In the genomic region with DNA sequence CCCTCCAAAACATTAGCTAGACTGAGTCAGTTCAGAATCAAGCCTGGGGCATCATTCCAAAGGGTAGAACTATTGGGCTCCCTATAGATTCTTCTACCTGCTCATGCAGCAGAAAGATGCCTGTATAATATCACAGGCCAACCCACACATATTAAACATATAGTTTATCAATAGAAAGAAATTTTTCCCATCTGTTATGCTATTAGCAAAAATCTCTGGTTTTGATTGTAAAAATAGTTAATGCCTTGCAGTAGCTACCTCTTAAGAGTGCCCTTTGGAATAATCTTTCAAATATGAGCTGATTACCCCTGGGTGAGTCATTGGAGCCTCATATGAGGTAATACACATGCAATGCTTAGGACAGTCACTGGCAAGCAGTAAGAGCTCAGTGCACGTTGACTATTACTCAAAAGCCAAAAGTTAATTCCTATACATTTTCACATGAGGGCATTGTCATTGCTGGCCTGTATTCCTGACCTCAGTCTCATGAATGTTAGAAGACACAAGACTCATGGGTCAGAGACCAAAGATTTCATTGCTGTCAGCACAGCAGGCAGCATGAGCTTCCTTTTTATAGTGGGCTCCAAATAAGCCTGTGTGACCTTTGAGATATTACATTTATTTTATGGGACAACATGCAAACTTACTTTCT, we compare ENCODE assay signal across 2 cellular contexts.
TF ChIP-seq lines count a peak whose summit lies in the region.

No MANE protein-coding gene starts in this region.

TF ChIP-seq in K562, 482 proteins besides CTCF, POLR2A, EP300 and RAD21 (continued from another document and continues in another):
- TF ChIP-seq ZNF232 (CRISPR knock-in tag; IDR thresholded peaks at IDR 0.05): no peak
- TF ChIP-seq, protein P1, sequence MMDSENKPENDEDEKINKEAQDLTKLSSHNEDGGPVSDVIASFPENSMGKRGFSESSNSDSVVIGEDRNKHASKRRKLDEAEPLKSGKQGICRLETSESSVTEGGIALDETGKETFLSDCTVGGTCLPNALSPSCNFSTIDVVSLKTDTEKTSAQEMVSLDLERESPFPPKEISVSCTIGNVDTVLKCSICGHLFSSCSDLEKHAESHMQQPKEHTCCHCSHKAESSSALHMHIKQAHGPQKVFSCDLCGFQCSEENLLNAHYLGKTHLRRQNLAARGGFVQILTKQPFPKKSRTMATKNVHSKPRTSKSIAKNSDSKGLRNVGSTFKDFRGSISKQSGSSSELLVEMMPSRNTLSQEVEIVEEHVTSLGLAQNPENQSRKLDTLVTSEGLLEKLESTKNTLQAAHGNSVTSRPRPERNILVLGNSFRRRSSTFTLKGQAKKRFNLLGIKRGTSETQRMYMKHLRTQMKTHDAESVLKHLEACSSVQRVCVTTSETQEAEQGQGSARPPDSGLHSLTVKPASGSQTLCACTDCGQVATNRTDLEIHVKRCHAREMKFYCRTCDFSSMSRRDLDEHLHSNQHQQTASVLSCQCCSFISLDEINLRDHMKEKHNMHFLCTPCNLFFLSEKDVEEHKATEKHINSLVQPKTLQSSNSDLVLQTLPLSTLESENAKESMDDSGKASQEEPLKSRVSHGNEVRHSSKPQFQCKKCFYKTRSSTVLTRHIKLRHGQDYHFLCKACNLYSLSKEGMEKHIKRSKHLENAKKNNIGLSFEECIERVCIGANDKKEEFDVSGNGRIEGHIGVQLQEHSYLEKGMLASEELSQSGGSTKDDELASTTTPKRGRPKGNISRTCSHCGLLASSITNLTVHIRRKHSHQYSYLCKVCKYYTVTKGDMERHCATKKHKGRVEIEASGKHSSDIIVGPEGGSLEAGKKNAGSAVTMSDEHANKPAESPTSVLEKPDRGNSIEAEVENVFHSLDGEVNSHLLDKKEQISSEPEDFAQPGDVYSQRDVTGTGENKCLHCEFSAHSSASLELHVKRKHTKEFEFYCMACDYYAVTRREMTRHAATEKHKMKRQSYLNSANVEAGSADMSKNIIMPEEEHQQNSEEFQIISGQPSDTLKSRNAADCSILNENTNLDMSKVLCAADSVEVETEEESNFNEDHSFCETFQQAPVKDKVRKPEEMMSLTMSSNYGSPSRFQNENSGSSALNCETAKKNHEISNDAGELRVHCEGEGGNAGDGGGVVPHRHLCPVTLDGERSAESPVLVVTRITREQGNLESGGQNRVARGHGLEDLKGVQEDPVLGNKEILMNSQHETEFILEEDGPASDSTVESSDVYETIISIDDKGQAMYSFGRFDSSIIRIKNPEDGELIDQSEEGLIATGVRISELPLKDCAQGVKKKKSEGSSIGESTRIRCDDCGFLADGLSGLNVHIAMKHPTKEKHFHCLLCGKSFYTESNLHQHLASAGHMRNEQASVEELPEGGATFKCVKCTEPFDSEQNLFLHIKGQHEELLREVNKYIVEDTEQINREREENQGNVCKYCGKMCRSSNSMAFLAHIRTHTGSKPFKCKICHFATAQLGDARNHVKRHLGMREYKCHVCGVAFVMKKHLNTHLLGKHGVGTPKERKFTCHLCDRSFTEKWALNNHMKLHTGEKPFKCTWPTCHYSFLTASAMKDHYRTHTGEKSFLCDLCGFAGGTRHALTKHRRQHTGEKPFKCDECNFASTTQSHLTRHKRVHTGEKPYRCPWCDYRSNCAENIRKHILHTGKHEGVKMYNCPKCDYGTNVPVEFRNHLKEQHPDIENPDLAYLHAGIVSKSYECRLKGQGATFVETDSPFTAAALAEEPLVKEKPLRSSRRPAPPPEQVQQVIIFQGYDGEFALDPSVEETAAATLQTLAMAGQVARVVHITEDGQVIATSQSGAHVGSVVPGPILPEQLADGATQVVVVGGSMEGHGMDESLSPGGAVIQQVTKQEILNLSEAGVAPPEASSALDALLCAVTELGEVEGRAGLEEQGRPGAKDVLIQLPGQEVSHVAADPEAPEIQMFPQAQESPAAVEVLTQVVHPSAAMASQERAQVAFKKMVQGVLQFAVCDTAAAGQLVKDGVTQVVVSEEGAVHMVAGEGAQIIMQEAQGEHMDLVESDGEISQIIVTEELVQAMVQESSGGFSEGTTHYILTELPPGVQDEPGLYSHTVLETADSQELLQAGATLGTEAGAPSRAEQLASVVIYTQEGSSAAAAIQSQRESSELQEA (IDR thresholded peaks at IDR 0.05; ENCODE audit: low read depth): no peak
- peak; percentile 60; the same call in 1 of the 2 replicates for TF ChIP-seq JUN (IDR thresholded peaks at IDR 0.05; ENCODE audit: borderline replicate concordance, low read depth, low read length)
- TF ChIP-seq JUN (CRISPR knock-in tag; IDR thresholded peaks at IDR 0.05; ENCODE audit: borderline replicate concordance): no peak
- TF ChIP-seq, protein P2, sequence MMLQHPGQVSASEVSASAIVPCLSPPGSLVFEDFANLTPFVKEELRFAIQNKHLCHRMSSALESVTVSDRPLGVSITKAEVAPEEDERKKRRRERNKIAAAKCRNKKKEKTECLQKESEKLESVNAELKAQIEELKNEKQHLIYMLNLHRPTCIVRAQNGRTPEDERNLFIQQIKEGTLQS (IDR thresholded peaks at IDR 0.05): peak; percentile 65
- TF ChIP-seq, protein P2 (CRISPR knock-in tag; conservative IDR thresholded peaks at IDR 0.05): no peak
- no peak for TF ChIP-seq ZNF316 (IDR thresholded peaks at IDR 0.05)
- no peak for TF ChIP-seq ZNF133 (CRISPR knock-in tag; IDR thresholded peaks at IDR 0.05)
- TF ChIP-seq, protein P3, sequence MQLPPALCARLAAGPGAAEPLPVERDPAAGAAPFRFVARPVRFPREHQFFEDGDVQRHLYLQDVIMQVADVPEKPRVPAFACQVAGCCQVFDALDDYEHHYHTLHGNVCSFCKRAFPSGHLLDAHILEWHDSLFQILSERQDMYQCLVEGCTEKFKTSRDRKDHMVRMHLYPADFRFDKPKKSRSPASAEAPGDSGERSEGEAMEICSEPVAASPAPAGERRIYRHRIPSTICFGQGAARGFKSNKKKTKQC (CRISPR knock-in tag; IDR thresholded peaks at IDR 0.05): no peak
- TF ChIP-seq, protein P4, sequence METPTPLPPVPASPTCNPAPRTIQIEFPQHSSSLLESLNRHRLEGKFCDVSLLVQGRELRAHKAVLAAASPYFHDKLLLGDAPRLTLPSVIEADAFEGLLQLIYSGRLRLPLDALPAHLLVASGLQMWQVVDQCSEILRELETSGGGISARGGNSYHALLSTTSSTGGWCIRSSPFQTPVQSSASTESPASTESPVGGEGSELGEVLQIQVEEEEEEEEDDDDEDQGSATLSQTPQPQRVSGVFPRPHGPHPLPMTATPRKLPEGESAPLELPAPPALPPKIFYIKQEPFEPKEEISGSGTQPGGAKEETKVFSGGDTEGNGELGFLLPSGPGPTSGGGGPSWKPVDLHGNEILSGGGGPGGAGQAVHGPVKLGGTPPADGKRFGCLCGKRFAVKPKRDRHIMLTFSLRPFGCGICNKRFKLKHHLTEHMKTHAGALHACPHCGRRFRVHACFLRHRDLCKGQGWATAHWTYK (CRISPR knock-in tag; IDR thresholded peaks at IDR 0.05): no peak
- TF ChIP-seq HLTF (IDR thresholded peaks at IDR 0.05): no peak
- TF ChIP-seq JUND (IDR thresholded peaks at IDR 0.05; ENCODE audit: borderline replicate concordance, low read depth, low read length): peak; percentile 48; the same call in 1 of the 2 replicates
- no peak for TF ChIP-seq JUND (tag; IDR thresholded peaks at IDR 0.05; ENCODE audit: borderline replicate concordance, low read depth, low read length)
- no peak for TF ChIP-seq CEBPG (CRISPR knock-in tag; IDR thresholded peaks at IDR 0.05)
- TF ChIP-seq CEBPG (tag; conservative IDR thresholded peaks at IDR 0.05 in 1 of 2, IDR thresholded peaks at IDR 0.05 in 1 of 2): peak in 1 of 2 experiments; percentile 78; a peak in 2 of 4 replicates

TF ChIP-seq in SK-N-SH, 30 proteins besides CTCF, POLR2A, EP300 and RAD21:
- TF ChIP-seq, protein P5, sequence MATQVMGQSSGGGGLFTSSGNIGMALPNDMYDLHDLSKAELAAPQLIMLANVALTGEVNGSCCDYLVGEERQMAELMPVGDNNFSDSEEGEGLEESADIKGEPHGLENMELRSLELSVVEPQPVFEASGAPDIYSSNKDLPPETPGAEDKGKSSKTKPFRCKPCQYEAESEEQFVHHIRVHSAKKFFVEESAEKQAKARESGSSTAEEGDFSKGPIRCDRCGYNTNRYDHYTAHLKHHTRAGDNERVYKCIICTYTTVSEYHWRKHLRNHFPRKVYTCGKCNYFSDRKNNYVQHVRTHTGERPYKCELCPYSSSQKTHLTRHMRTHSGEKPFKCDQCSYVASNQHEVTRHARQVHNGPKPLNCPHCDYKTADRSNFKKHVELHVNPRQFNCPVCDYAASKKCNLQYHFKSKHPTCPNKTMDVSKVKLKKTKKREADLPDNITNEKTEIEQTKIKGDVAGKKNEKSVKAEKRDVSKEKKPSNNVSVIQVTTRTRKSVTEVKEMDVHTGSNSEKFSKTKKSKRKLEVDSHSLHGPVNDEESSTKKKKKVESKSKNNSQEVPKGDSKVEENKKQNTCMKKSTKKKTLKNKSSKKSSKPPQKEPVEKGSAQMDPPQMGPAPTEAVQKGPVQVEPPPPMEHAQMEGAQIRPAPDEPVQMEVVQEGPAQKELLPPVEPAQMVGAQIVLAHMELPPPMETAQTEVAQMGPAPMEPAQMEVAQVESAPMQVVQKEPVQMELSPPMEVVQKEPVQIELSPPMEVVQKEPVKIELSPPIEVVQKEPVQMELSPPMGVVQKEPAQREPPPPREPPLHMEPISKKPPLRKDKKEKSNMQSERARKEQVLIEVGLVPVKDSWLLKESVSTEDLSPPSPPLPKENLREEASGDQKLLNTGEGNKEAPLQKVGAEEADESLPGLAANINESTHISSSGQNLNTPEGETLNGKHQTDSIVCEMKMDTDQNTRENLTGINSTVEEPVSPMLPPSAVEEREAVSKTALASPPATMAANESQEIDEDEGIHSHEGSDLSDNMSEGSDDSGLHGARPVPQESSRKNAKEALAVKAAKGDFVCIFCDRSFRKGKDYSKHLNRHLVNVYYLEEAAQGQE (IDR thresholded peaks at IDR 0.05; ENCODE audit: low read depth, low read length): no peak
- TF ChIP-seq, protein P6, sequence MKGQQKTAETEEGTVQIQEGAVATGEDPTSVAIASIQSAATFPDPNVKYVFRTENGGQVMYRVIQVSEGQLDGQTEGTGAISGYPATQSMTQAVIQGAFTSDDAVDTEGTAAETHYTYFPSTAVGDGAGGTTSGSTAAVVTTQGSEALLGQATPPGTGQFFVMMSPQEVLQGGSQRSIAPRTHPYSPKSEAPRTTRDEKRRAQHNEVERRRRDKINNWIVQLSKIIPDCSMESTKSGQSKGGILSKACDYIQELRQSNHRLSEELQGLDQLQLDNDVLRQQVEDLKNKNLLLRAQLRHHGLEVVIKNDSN (IDR thresholded peaks at IDR 0.05; ENCODE audit: borderline replicate concordance, low read depth): no peak
- TF ChIP-seq MXI1 (IDR thresholded peaks at IDR 0.05; ENCODE audit: low read depth, low read length) (no peak), CHD2 (IDR thresholded peaks at IDR 0.05; ENCODE audit: low read length, partially characterized antibody) (no peak), TCF12 (IDR thresholded peaks at IDR 0.05) (no peak), FOXJ3 (CRISPR knock-in tag; IDR thresholded peaks at IDR 0.05) (no peak), EZH2phosphoT487 (IDR thresholded peaks at IDR 0.05; ENCODE audit: borderline replicate concordance, low read depth) (no peak), RXRA (IDR thresholded peaks at IDR 0.05; ENCODE audit: borderline replicate concordance, low read depth) (no peak), SIN3A (IDR thresholded peaks at IDR 0.05; ENCODE audit: borderline replicate concordance, low read depth, low read length) (no peak), NRF1 (IDR thresholded peaks at IDR 0.05; ENCODE audit: low read depth, low read length) (no peak), TEAD4 (IDR thresholded peaks at IDR 0.05; ENCODE audit: borderline replicate concordance, insufficient read depth) (no peak)
- TF ChIP-seq, protein P7, sequence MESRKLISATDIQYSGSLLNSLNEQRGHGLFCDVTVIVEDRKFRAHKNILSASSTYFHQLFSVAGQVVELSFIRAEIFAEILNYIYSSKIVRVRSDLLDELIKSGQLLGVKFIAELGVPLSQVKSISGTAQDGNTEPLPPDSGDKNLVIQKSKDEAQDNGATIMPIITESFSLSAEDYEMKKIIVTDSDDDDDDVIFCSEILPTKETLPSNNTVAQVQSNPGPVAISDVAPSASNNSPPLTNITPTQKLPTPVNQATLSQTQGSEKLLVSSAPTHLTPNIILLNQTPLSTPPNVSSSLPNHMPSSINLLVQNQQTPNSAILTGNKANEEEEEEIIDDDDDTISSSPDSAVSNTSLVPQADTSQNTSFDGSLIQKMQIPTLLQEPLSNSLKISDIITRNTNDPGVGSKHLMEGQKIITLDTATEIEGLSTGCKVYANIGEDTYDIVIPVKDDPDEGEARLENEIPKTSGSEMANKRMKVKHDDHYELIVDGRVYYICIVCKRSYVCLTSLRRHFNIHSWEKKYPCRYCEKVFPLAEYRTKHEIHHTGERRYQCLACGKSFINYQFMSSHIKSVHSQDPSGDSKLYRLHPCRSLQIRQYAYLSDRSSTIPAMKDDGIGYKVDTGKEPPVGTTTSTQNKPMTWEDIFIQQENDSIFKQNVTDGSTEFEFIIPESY (IDR thresholded peaks at IDR 0.05; ENCODE audit: borderline replicate concordance, low read depth): no peak
TF ChIP-seq in SK-N-SH: peak in this region for 0.
